ENCODE assay signal across 8 cellular contexts in the genomic region with DNA sequence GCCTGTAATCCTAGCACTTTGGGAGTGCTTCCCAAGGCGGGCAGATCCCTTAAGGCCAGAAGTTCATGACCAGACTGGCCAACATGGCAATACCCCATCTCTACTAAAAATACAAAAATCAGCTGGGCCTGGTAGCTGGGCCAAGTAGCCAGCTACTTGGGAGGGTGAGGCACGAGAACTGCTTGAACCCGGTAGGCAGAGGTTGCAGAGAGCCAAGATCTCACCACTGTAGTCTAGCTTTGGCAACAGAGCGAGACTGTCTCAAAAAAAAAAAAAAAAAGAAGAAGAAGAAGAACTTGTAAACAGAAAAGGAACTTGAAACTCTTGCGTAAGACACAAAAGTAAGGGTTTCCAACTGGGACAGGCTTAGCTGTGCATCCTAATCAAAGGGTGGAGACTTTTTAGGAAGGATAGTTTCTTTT. TPM values are rescaled to one million over a fixed set of nuclear protein-coding genes. Genes with fewer than 3 reads are reported as not detected.
DNase-seq lines count a peak whose midpoint lies in the region; ATAC-seq and TF ChIP-seq lines count a peak whose summit lies in the region.

No MANE protein-coding gene starts in this region.

- no peaks in the 10 kb centered on the region for H3K79me2 ChIP-seq in OCI-LY7 (ENCODE audit: insufficient read depth, low read depth, low read length)
- no peaks in the 10 kb centered on the region for H3K79me2 ChIP-seq in SK-N-SH (ENCODE audit: insufficient read depth)

- H3K27me3 ChIP-seq in gastrocnemius medialis, result no peaks in the 10 kb centered on the region
- H3K27me3 ChIP-seq in SK-N-SH (ENCODE audit: insufficient read depth), result no peaks in the 10 kb centered on the region

- no peak for TF ChIP-seq RAD21 in SK-N-SH (IDR thresholded peaks at IDR 0.05; ENCODE audit: low read length)

- H3K27ac ChIP-seq in OCI-LY7 (ENCODE audit: low read depth, low read length, poor library complexity, severe bottlenecking), result no peak overlapping the region
- H3K27ac ChIP-seq in gastrocnemius medialis, result peak overlapping the region; percentile 83 to 92 (median 87)
- no peak overlapping the region for H3K27ac ChIP-seq in SK-N-SH (ENCODE audit: low read depth in 2 of 2, low read length in 1 of 2)

- CTCF ChIA-PET in OCI-LY7 (lab: Charles Lee; ENCODE audit: unreplicated experiment), result no interaction called here
- CTCF ChIA-PET in SK-N-SH (lab: Yijun Ruan, JAX), result no interaction called here

- H3K9ac ChIP-seq in SK-N-SH, result no peak overlapping the region

- DNase-seq in GM12864 (ENCODE audit: low read depth) (peak; percentile 8), OCI-LY7 (ENCODE audit: low spot score) (peak; percentile 11), fibroblast of the aortic adventitia (ENCODE audit: low read depth) (peak; percentile 84), gastrocnemius medialis (peak; percentile 85 to 91), SK-N-SH (no peak)

- H3K9me2 ChIP-seq in OCI-LY7 (ENCODE audit: insufficient read depth, low read length) (no peaks in the 10 kb centered on the region), SK-N-SH (no peaks in the 10 kb centered on the region)

- no peak for TF ChIP-seq EP300 in SK-N-SH (IDR thresholded peaks at IDR 0.05; ENCODE audit: borderline replicate concordance in 1 of 2, low read depth in 1 of 2, low read length in 1 of 2)

- ATAC-seq in gastrocnemius medialis (peak; percentile 90 to 93), HG02571 (IDR thresholded peaks at IDR 0.05; ENCODE audit: unreplicated experiment) (no peak), GM19467 (IDR thresholded peaks at IDR 0.05; ENCODE audit: unreplicated experiment) (no peak), HG03565 (IDR thresholded peaks at IDR 0.05; ENCODE audit: unreplicated experiment) (no peak)

- H3K9me3 ChIP-seq in OCI-LY7 (ENCODE audit: low read length), result no peaks in the 10 kb centered on the region; the same call in 1 of the 2 replicates
- no peaks in the 10 kb centered on the region for H3K9me3 ChIP-seq in gastrocnemius medialis
- no peaks in the 10 kb centered on the region for H3K9me3 ChIP-seq in SK-N-SH

- POLR2A ChIA-PET in OCI-LY7 (lab: Charles Lee), result interaction anchor here (0.6 to 0.7 kb wide), 2 partner anchors 648 to 1861 kb away, joined by 3 to 4 read pairs; no protein-coding TSS in a partner anchor
- POLR2A ChIA-PET in SK-N-SH (lab: Yijun Ruan, JAX), result no interaction called here

- intact Hi-C loops in OCI-LY7 (cut with micrococcal nuclease; ENCODE audit: unreplicated experiment) (no loop called here), gastrocnemius medialis (cut with DNase I; ENCODE audit: low total_unique reads) (loop anchor here (1.0 to 5.0 kb wide), 4 partner anchors 41 to 351 kb away; a partner anchor contains a TSS)

- TF ChIP-seq POLR2A in gastrocnemius medialis (IDR thresholded peaks at IDR 0.05), result no peak

- H3K36me3 ChIP-seq in OCI-LY7 (ENCODE audit: insufficient read depth, low read length) (no peaks in the 10 kb centered on the region), gastrocnemius medialis (no peaks in the 10 kb centered on the region), SK-N-SH (replicated peaks in 1 of 2; ENCODE audit: control insufficient read depth in 1 of 2, insufficient read depth in 2 of 2, low read length in 1 of 2) (no peaks in the 10 kb centered on the region)

- in situ Hi-C loops in gastrocnemius medialis (cut with MboI; ENCODE audit: low sequenced_read_pairs in 4 of 4), result loop anchor here in 1 of 4 donors (25.0 kb wide), 1 partner anchor 91 kb away; a partner anchor contains a TSS

- H4K20me1 ChIP-seq in OCI-LY7 (ENCODE audit: insufficient read depth, low read length) (no peaks in the 10 kb centered on the region), SK-N-SH (ENCODE audit: insufficient read depth) (no peaks in the 10 kb centered on the region)

- H2AFZ ChIP-seq in OCI-LY7 (ENCODE audit: low read length) (no peak overlapping the region), SK-N-SH (ENCODE audit: low read depth) (no peak overlapping the region)

- TF ChIP-seq CTCF in GM12864 (IDR thresholded peaks at IDR 0.05; ENCODE audit: low read depth, low read length, missing control alignments) (no peak), OCI-LY7 (conservative IDR thresholded peaks at IDR 0.05; ENCODE audit: low read length) (no peak), fibroblast of the aortic adventitia (IDR thresholded peaks at IDR 0.05; ENCODE audit: insufficient read depth, low read length) (no peak), gastrocnemius medialis (IDR thresholded peaks at IDR 0.05 in 4 of 5, conservative IDR thresholded peaks at IDR 0.05 in 1 of 5) (no peak), SK-N-SH (IDR thresholded peaks at IDR 0.05) (no peak)

- WGBS in SK-N-SH (ENCODE audit: low lambda C conversion rate), result 93% methylated on average over 5 of the region's 5 CpGs

- H3K4me1 ChIP-seq in OCI-LY7 (ENCODE audit: insufficient read depth, low read length, poor library complexity, severe bottlenecking), result peaks cover 3% of the 10 kb centered on the region
- H3K4me1 ChIP-seq in gastrocnemius medialis, result peaks cover 28 to 35% of the 10 kb centered on the region in 2 donors
- peaks cover 0 to 3% of the 10 kb centered on the region in 2 experiments; a peak in 3 of 4 replicates for H3K4me1 ChIP-seq in SK-N-SH (ENCODE audit: control insufficient read depth in 1 of 2, insufficient read depth in 2 of 2, low read depth in 1 of 2, low read length in 1 of 2)

- H3K4me3 ChIP-seq in GM12864 (ENCODE audit: low read depth, low read length) (no peak overlapping the region), OCI-LY7 (ENCODE audit: low read depth, low read length, poor library complexity, severe bottlenecking) (no peak overlapping the region), fibroblast of the aortic adventitia (ENCODE audit: low read depth, low read length) (no peak overlapping the region), gastrocnemius medialis (peak overlapping the region in 1 of 4 donors; percentile 6), SK-N-SH (ENCODE audit: low read depth in 2 of 2, low read length in 1 of 2) (no peak overlapping the region)

- no TSS peak for BruUV-seq in OCI-LY7 (replicated peaks; lab: Mats Ljungman, UMichigan)

- H3F3A ChIP-seq in SK-N-SH (replicated peaks; ENCODE audit: insufficient read depth), result no peaks in the 10 kb centered on the region

- H3K4me2 ChIP-seq in OCI-LY7 (ENCODE audit: low read length), result no peak overlapping the region
- H3K4me2 ChIP-seq in SK-N-SH, result no peak overlapping the region

TF ChIP-seq in SK-N-SH, 30 proteins besides CTCF, POLR2A, EP300 and RAD21 (continues in another document):
- TF ChIP-seq FOXJ3 (CRISPR knock-in tag; IDR thresholded peaks at IDR 0.05), result no peak
- no peak for TF ChIP-seq GATA2 (CRISPR knock-in tag; IDR thresholded peaks at IDR 0.05)
- no peak for TF ChIP-seq MXI1 (IDR thresholded peaks at IDR 0.05; ENCODE audit: low read depth, low read length)
- no peak for TF ChIP-seq MEF2A (IDR thresholded peaks at IDR 0.05; ENCODE audit: borderline replicate concordance, low read depth)
- TF ChIP-seq, protein P1, sequence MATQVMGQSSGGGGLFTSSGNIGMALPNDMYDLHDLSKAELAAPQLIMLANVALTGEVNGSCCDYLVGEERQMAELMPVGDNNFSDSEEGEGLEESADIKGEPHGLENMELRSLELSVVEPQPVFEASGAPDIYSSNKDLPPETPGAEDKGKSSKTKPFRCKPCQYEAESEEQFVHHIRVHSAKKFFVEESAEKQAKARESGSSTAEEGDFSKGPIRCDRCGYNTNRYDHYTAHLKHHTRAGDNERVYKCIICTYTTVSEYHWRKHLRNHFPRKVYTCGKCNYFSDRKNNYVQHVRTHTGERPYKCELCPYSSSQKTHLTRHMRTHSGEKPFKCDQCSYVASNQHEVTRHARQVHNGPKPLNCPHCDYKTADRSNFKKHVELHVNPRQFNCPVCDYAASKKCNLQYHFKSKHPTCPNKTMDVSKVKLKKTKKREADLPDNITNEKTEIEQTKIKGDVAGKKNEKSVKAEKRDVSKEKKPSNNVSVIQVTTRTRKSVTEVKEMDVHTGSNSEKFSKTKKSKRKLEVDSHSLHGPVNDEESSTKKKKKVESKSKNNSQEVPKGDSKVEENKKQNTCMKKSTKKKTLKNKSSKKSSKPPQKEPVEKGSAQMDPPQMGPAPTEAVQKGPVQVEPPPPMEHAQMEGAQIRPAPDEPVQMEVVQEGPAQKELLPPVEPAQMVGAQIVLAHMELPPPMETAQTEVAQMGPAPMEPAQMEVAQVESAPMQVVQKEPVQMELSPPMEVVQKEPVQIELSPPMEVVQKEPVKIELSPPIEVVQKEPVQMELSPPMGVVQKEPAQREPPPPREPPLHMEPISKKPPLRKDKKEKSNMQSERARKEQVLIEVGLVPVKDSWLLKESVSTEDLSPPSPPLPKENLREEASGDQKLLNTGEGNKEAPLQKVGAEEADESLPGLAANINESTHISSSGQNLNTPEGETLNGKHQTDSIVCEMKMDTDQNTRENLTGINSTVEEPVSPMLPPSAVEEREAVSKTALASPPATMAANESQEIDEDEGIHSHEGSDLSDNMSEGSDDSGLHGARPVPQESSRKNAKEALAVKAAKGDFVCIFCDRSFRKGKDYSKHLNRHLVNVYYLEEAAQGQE (IDR thresholded peaks at IDR 0.05; ENCODE audit: low read depth, low read length), result no peak

RNA-seq across cellular contexts. Expression of a gene that starts 5.6 kb away (rescaled TPM):
- 0.26 and 0.57 TPM in 2 replicates for total RNA-seq in OCI-LY7 (2014; rRNA removed; shearing (Covaris generic))
- total RNA-seq in OCI-LY7 (2022) (0.37 and 0.72 TPM in 2 replicates), fibroblast of the aortic adventitia (ENCODE audit: low replicate concordance) (7.6 and 30.7 TPM in 2 replicates), gastrocnemius medialis (1 to 10 TPM in 1 of 4 donors, under 1 TPM in 3; 0.41 to 2.1 (median 0.78) TPM)
- 0.99 and 1.2 TPM in 2 replicates for polyA plus RNA-seq in SK-N-SH (2012; rRNA removed)
- polyA plus RNA-seq in SK-N-SH (2012; cell fraction: cytosol; rRNA removed), result 1.7 and 1.8 TPM in 2 replicates
- polyA plus RNA-seq in SK-N-SH (2012; cell fraction: nucleus; rRNA removed), result 0.48 and 1.1 TPM in 2 replicates

RNA-seq across cellular contexts. Expression of a gene that starts 31.6 kb away (rescaled TPM):
- total RNA-seq in OCI-LY7 (2014; rRNA removed; shearing (Covaris generic)), result 0.26 and 0.35 TPM in 2 replicates
- total RNA-seq in OCI-LY7 (2022) (0.17 and 0.39 TPM in 2 replicates), fibroblast of the aortic adventitia (ENCODE audit: low replicate concordance) (23.1 and 88.3 TPM in 2 replicates), gastrocnemius medialis (1 to 10 TPM; 2.2 to 8.9 (median 3.7) TPM)
- 3.2 and 4.0 TPM in 2 replicates for polyA plus RNA-seq in SK-N-SH (2012; rRNA removed)
- polyA plus RNA-seq in SK-N-SH (2012; cell fraction: cytosol; rRNA removed), result 5.0 and 5.2 TPM in 2 replicates
- 0.95 and 1.5 TPM in 2 replicates for polyA plus RNA-seq in SK-N-SH (2012; cell fraction: nucleus; rRNA removed)

RNA-seq across cellular contexts. Expression of a gene that starts 44.7 kb away (rescaled TPM):
- total RNA-seq in OCI-LY7 (2014; rRNA removed; shearing (Covaris generic)), result 8.9 and 11.7 TPM in 2 replicates
- total RNA-seq in OCI-LY7 (2022) (19.0 and 19.4 TPM in 2 replicates), fibroblast of the aortic adventitia (ENCODE audit: low replicate concordance) (30.6 and 55.2 TPM in 2 replicates), gastrocnemius medialis (10 to 100 TPM in 2 of 4 donors, 1 to 10 TPM in 2; 7.7 to 11.4 (median 9.3) TPM)
- polyA plus RNA-seq in SK-N-SH (2012; rRNA removed), result 43.2 and 63.2 TPM in 2 replicates
- polyA plus RNA-seq in SK-N-SH (2012; cell fraction: cytosol; rRNA removed), result 60.7 and 61.2 TPM in 2 replicates
- 15.3 and 45.5 TPM in 2 replicates for polyA plus RNA-seq in SK-N-SH (2012; cell fraction: nucleus; rRNA removed)

Comparison
In these comparisons a context has a peak if more than half of its experiments do, and no peak if none do; other contexts are left out.
1. H3K27ac ChIP-seq: peak in gastrocnemius medialis (4 of 4); none in OCI-LY7 (single experiment) and SK-N-SH (0 of 2).
2. ATAC-seq: peak in gastrocnemius medialis (2 of 2); none in HG02571 (single experiment), GM19467 (single experiment) and HG03565 (single experiment).